30 cellular contexts compared by ENCODE assay signal in the genomic region with DNA sequence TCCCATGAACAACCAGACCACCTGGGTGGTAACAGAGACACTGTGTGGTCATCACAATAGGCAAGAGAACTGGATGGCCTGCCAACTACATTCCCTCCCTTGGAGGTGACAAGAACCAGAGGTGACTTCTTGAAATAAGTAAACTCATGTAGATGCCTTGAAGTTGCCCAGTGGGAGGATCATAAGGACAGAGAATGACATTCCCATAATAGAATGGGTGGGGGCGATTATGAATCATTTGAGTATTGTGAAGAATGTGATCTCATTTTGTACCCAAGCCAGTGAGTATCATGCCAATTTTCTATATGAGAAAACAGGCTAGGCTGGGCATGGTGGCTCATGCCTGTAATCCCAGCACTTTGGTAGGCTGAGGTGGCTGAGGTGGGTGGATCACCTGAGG.
"Had no signal": no experiment of that assay in that cellular context is flagged by ENCODE, and none has a peak within 500 bp of the region (broad histone marks: within the 10 kb centered on the region; RNA-seq: fewer than 3 reads in every experiment).

No MANE protein-coding gene starts in this region.

- H3K9me3 ChIP-seq: adrenal gland, ascending aorta, breast epithelium, gastrocnemius medialis, heart left ventricle had no signal

- DNase-seq: activated B cell treated with CpG ODN at 0.5 μM for 24 hours; activated CD4-positive, alpha-beta memory T cell treated with anti-CD3 and anti-CD28 coated beads, Interleukin-2, amount 10 ng/mL, durations not matched to agents 7 days and 5 days; activated CD4-positive, alpha-beta T cell treated with anti-CD3 and anti-CD28 coated beads for 4 hours; activated CD4-positive, alpha-beta T cell treated with anti-CD3 and anti-CD28 coated beads, Interleukin-2, amount 10 ng/mL, durations not matched to agents 7 days and 5 days; activated CD4-positive, alpha-beta T cell treated with anti-CD3 and anti-CD28 coated beads, Interleukin-2, amount 50 U/mL, for 4 hours; activated CD8-positive, alpha-beta memory T cell treated with anti-CD3 and anti-CD28 coated beads, Interleukin-2, amount 50 U/mL, for 48 hours; activated effector memory CD4-positive, alpha-beta T cell treated with anti-CD3 and anti-CD28 coated beads, Interleukin-2, amount 50 U/mL, for 16 hours; activated naive CD4-positive, alpha-beta T cell treated with anti-CD3 and anti-CD28 coated beads for 36 hours; activated naive CD8-positive, alpha-beta T cell treated with anti-CD3 and anti-CD28 coated beads for 36 hours; activated naive CD8-positive, alpha-beta T cell treated with anti-CD3 and anti-CD28 coated beads, Interleukin-2, amount 50 U/mL, for 24 hours; activated T-cell treated with anti-CD3 and anti-CD28 coated beads for 4 hours; activated T-cell treated with anti-CD3 and anti-CD28 coated beads, Interleukin-2, amount 50 U/mL, for 4 hours; adrenal gland; amygdala; central memory CD4-positive, alpha-beta T cell; effector memory CD4-positive, alpha-beta T cell; endodermal cell; foreskin keratinocyte; gastrocnemius medialis; glutamatergic neuron; heart left ventricle; T-helper 1 cell; T-helper 17 cell; T1000; WERI-Rb-1 had no signal

- H3K4me1 ChIP-seq: adrenal gland, ascending aorta, breast epithelium, foreskin keratinocyte, gastrocnemius medialis had no signal

- H3K4me3 ChIP-seq: adrenal gland, ascending aorta, breast epithelium, cardiac muscle cell, coronary artery, dorsolateral prefrontal cortex, gastrocnemius medialis, heart left ventricle had no signal

- H3K27ac ChIP-seq: adrenal gland, ascending aorta, breast epithelium, cardiac muscle cell, coronary artery, foreskin keratinocyte, gastrocnemius medialis, heart left ventricle, WERI-Rb-1 had no signal

- H3K36me3 ChIP-seq: adrenal gland, ascending aorta, breast epithelium, cardiac muscle cell, gastrocnemius medialis, heart left ventricle, WERI-Rb-1 had no signal

- H3K27me3 ChIP-seq: adrenal gland, ascending aorta, breast epithelium, cardiac muscle cell, dorsolateral prefrontal cortex, foreskin keratinocyte, gastrocnemius medialis, heart left ventricle had no signal
